Comparison of ENCODE assay signal across 8 cellular contexts in genomic region chr6:33324139-33324538, GRCh38. TPM values are rescaled to one million over a fixed set of nuclear protein-coding genes. Genes with fewer than 3 reads are reported as not detected.
DNase-seq lines count a peak whose midpoint lies in the region; ATAC-seq lines count a peak whose summit lies in the region.

No MANE protein-coding gene starts in this region.

- peak overlapping the region; percentile 74 for H3K9ac ChIP-seq in mucosa of rectum (ENCODE audit: low read depth in 1 of 2, low read length in 2 of 2)

- H3K79me2 ChIP-seq in ACC112 (ENCODE audit: control insufficient read depth, insufficient read depth, low read length, unreplicated experiment), result peaks cover 28% of the 10 kb centered on the region

- DNase-seq in HAP-1 (ENCODE audit: low spot score in 2 of 2) (no peak), AG08396 (ENCODE audit: low spot score) (no peak), RKO (ENCODE audit: low spot score) (no peak)

- peak overlapping the region; percentile 95 for H3K4me3 ChIP-seq in ACC112 (ENCODE audit: low read depth, low read length)
- H3K4me3 ChIP-seq in HAP-1, result peak overlapping the region; percentile 55
- H3K4me3 ChIP-seq in mucosa of rectum (ENCODE audit: low read length in 2 of 2), result peak overlapping the region; percentile 85 to 96

- H3K27me3 Mint-ChIP-seq in activated T-helper 17 cell treated with anti-CD3 and anti-CD28 coated beads, Interleukin-2, amount 50 U/mL, for 72 hours, result no peaks in the 10 kb centered on the region

- H3K4me3 Mint-ChIP-seq in activated T-helper 17 cell treated with anti-CD3 and anti-CD28 coated beads, Interleukin-2, amount 50 U/mL, for 72 hours, result peak overlapping the region; percentile 96

- H3K36me3 ChIP-seq in ACC112 (ENCODE audit: insufficient read depth, low read length) (peaks cover 10% of the 10 kb centered on the region; the same call in 1 of the 2 replicates), HAP-1 (replicated peaks) (peaks cover 27% of the 10 kb centered on the region), mucosa of rectum (ENCODE audit: control insufficient read depth in 2 of 2, insufficient read depth in 2 of 2, low read length in 2 of 2) (peaks cover 21% of the 10 kb centered on the region in 2 donors)

- peak overlapping the region; percentile 78 for H2AFZ ChIP-seq in ACC112 (ENCODE audit: low read length, unreplicated experiment)

- no peak for ATAC-seq in activated T-helper 17 cell treated with anti-CD3 and anti-CD28 coated beads, Interleukin-2, amount 50 U/mL, for 72 hours (replicated peaks)
- ATAC-seq in HG02970 (IDR thresholded peaks at IDR 0.05; ENCODE audit: low FRiP score, unreplicated experiment), result no peak
- ATAC-seq in HG03457 (IDR thresholded peaks at IDR 0.05; ENCODE audit: unreplicated experiment), result no peak

- H3K27ac ChIP-seq in ACC112 (ENCODE audit: low read depth, low read length), result no peak overlapping the region
- H3K27ac ChIP-seq in mucosa of rectum (ENCODE audit: low read depth in 2 of 2, low read length in 2 of 2), result peak overlapping the region; percentile 86 to 89

- H3K4me1 ChIP-seq in ACC112 (ENCODE audit: control insufficient read depth, insufficient read depth, low read length, unreplicated experiment), result peaks cover 25% of the 10 kb centered on the region
- H3K4me1 ChIP-seq in HAP-1, result peaks cover 11% of the 10 kb centered on the region
- H3K4me1 ChIP-seq in mucosa of rectum (ENCODE audit: control insufficient read depth in 2 of 2, insufficient read depth in 2 of 2, low read length in 2 of 2), result peaks cover 25 to 33% of the 10 kb centered on the region in 2 donors

- H3K9me3 Mint-ChIP-seq in activated T-helper 17 cell treated with anti-CD3 and anti-CD28 coated beads, Interleukin-2, amount 50 U/mL, for 72 hours, result no peaks in the 10 kb centered on the region

- peak overlapping the region; percentile 97 for H3K27ac Mint-ChIP-seq in activated T-helper 17 cell treated with anti-CD3 and anti-CD28 coated beads, Interleukin-2, amount 50 U/mL, for 72 hours

- in situ Hi-C loops in HAP-1 (cut with MboI; ENCODE audit: low sequenced_read_pairs), result no loop called here

- peaks cover 31% of the 10 kb centered on the region for H3K4me1 Mint-ChIP-seq in activated T-helper 17 cell treated with anti-CD3 and anti-CD28 coated beads, Interleukin-2, amount 50 U/mL, for 72 hours

- peaks cover 41% of the 10 kb centered on the region for H3K36me3 Mint-ChIP-seq in activated T-helper 17 cell treated with anti-CD3 and anti-CD28 coated beads, Interleukin-2, amount 50 U/mL, for 72 hours (ENCODE audit: low read depth)

- H3K27me3 ChIP-seq in ACC112 (ENCODE audit: insufficient read depth, low read length), result no peaks in the 10 kb centered on the region
- H3K27me3 ChIP-seq in HAP-1 (ENCODE audit: low read depth), result no peaks in the 10 kb centered on the region
- H3K27me3 ChIP-seq in mucosa of rectum (ENCODE audit: control insufficient read depth in 2 of 2, insufficient read depth in 2 of 2, low read length in 2 of 2), result no peaks in the 10 kb centered on the region

- H3K9me3 ChIP-seq in HAP-1 (no peaks in the 10 kb centered on the region), mucosa of rectum (ENCODE audit: control insufficient read depth in 2 of 2, low read length in 2 of 2) (no peaks in the 10 kb centered on the region)

RNA-seq across cellular contexts. Expression of gene DAXX, which starts 1.4 kb away (rescaled TPM):
- 10 to 100 TPM; 62.2 to 77.3 TPM for total RNA-seq in activated T-helper 17 cell treated with anti-CD3 and anti-CD28 coated beads, Interleukin-2, amount 50 U/mL, for 72 hours

RNA-seq across cellular contexts. Expression of gene ZBTB22, which starts 6.6 kb away (rescaled TPM):
- total RNA-seq in activated T-helper 17 cell treated with anti-CD3 and anti-CD28 coated beads, Interleukin-2, amount 50 U/mL, for 72 hours, result 10 to 100 TPM in 1 of 2 donors, 1 to 10 TPM in 1; 6.9 to 20.0 TPM

RNA-seq across cellular contexts. Expression of gene TAPBP, which starts 10.3 kb away (rescaled TPM):
- 100 to 1,000 TPM; 176 to 194 TPM for total RNA-seq in activated T-helper 17 cell treated with anti-CD3 and anti-CD28 coated beads, Interleukin-2, amount 50 U/mL, for 72 hours

RNA-seq across cellular contexts. Expression of gene RGL2, which starts 25.4 kb away (rescaled TPM):
- total RNA-seq in activated T-helper 17 cell treated with anti-CD3 and anti-CD28 coated beads, Interleukin-2, amount 50 U/mL, for 72 hours, result 10 to 100 TPM; 37.7 to 73.4 TPM

RNA-seq across cellular contexts. Expression of gene PFDN6, which starts 34.7 kb away (rescaled TPM):
- total RNA-seq in activated T-helper 17 cell treated with anti-CD3 and anti-CD28 coated beads, Interleukin-2, amount 50 U/mL, for 72 hours, result 10 to 100 TPM; 57.9 to 81.2 TPM
